10 cellular contexts compared by ENCODE assay signal in the genomic region with DNA sequence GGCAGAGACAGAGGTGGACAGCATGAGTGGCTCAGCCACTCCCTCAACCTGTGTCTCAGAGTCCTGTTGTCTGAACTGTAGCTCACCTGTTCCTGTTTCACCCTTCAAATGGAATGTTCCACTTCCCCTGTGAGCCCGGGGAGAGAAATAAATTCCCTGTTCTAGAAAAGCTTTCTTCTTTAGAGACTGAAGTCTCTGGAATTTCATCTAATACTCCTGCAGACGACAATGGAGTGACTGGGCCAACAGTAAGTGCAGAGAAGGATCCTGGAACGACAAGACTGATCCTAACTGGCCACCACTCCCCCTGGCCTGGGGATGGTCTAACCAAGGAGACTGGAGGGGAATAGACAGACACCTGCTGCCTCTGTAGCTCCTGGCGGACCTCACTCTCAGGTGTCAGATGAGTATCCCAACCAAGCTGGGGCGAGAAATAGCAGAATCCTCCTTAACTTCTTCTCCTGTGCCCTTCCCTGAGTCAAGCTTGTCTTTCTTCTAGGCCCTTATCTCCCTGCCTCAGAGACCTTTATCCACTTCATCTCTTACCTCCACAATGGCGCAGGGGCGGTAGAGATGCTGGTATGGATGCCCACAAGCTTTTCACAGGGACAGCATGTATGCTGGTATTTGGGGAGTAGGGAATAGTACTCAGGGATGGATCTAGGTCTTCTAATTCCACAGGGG. TPM values are rescaled to one million over a fixed set of nuclear protein-coding genes. Genes with fewer than 3 reads are reported as not detected.
A peak's percentile ranks its signal among the peaks of the same experiment; 100 is the strongest.
DNase-seq lines count a peak whose midpoint lies in the region; ATAC-seq, FAIRE-seq and TF ChIP-seq lines count a peak whose summit lies in the region.
"Had no signal": no experiment of that assay in that cellular context is flagged by ENCODE, and none has a peak within 500 bp of the region (broad histone marks: within the 10 kb centered on the region; RNA-seq: fewer than 3 reads in every experiment).

No MANE protein-coding gene starts in this region.

- no peaks in the 10 kb centered on the region for H3K27me3 Mint-ChIP-seq in activated naive CD4-positive, alpha-beta T cell treated with anti-CD3 and anti-CD28 coated beads, Interleukin-2, amount 50 U/mL, for 24 hours
- peaks cover 45% of the 10 kb centered on the region for H3K27me3 Mint-ChIP-seq in activated naive CD4-positive, alpha-beta T cell treated with anti-CD3 and anti-CD28 coated beads, Interleukin-2, amount 10 ng/mL, durations not matched to agents 7 days and 5 days
- H3K27me3 Mint-ChIP-seq in type B pancreatic cell, result no peaks in the 10 kb centered on the region

- H3K4me3 Mint-ChIP-seq in activated naive CD4-positive, alpha-beta T cell treated with anti-CD3 and anti-CD28 coated beads, Interleukin-2, amount 50 U/mL, for 24 hours, result peak overlapping the region; percentile 67
- H3K4me3 Mint-ChIP-seq in activated naive CD4-positive, alpha-beta T cell treated with anti-CD3 and anti-CD28 coated beads, Interleukin-2, amount 10 ng/mL, durations not matched to agents 7 days and 5 days, result no peak overlapping the region
- peak overlapping the region; percentile 75 for H3K4me3 Mint-ChIP-seq in type B pancreatic cell

- peaks cover 2% of the 10 kb centered on the region for H3K36me3 Mint-ChIP-seq in activated naive CD4-positive, alpha-beta T cell treated with anti-CD3 and anti-CD28 coated beads, Interleukin-2, amount 50 U/mL, for 24 hours
- no peaks in the 10 kb centered on the region for H3K36me3 Mint-ChIP-seq in activated naive CD4-positive, alpha-beta T cell treated with anti-CD3 and anti-CD28 coated beads, Interleukin-2, amount 10 ng/mL, durations not matched to agents 7 days and 5 days
- H3K36me3 Mint-ChIP-seq in type B pancreatic cell, result peaks cover 3% of the 10 kb centered on the region

- TF ChIP-seq CTCF in type B pancreatic cell (conservative IDR thresholded peaks at IDR 0.05), result no peak

- ATAC-seq in esophagus mucosa, result peak; percentile 47
- no peak for ATAC-seq in HG03025 (IDR thresholded peaks at IDR 0.05; ENCODE audit: low FRiP score, unreplicated experiment)

- CTCF ChIA-PET in activated naive CD4-positive, alpha-beta T cell treated with anti-CD3 and anti-CD28 coated beads, Interleukin-2, amount 10 ng/mL, durations not matched to agents 7 days and 5 days (lab: Charles Lee), result interaction anchor here (1.2 kb wide), 1 partner anchor 151 kb away, joined by 3 read pairs; no protein-coding TSS in a partner anchor

- DNase-seq in activated naive CD4-positive, alpha-beta T cell treated with anti-CD3 and anti-CD28 coated beads, Interleukin-2, amount 10 ng/mL, durations not matched to agents 7 days and 5 days, result no peak
- DNase-seq in NCI-H345 (lab: John Stamatoyannopoulos, UW) (peak; percentile 83), type B pancreatic cell (ENCODE audit: extremely low spot score, unreplicated experiment) (no peak), HTR-8/SVneo (ENCODE audit: insufficient read length, low spot score) (no peak)
- no peak for DNase-seq in stimulated activated CD4-positive, alpha-beta T cell treated with anti-CD3 and anti-CD28 coated beads, Interleukin-12 subunit alpha, Interleukin-12 subunit beta, amount 100 ng/mL, for 4 hours
- DNase-seq: activated T-cell treated with anti-CD3 and anti-CD28 coated beads for 4 hours had no signal

- H3K27ac Mint-ChIP-seq in activated naive CD4-positive, alpha-beta T cell treated with anti-CD3 and anti-CD28 coated beads, Interleukin-2, amount 50 U/mL, for 24 hours, result peak overlapping the region; percentile 53
- no peak overlapping the region for H3K27ac Mint-ChIP-seq in activated naive CD4-positive, alpha-beta T cell treated with anti-CD3 and anti-CD28 coated beads, Interleukin-2, amount 10 ng/mL, durations not matched to agents 7 days and 5 days
- peak overlapping the region; percentile 95 for H3K27ac Mint-ChIP-seq in type B pancreatic cell

- H3K4me1 Mint-ChIP-seq in activated naive CD4-positive, alpha-beta T cell treated with anti-CD3 and anti-CD28 coated beads, Interleukin-2, amount 50 U/mL, for 24 hours, result peaks cover 10% of the 10 kb centered on the region
- H3K4me1 Mint-ChIP-seq in activated naive CD4-positive, alpha-beta T cell treated with anti-CD3 and anti-CD28 coated beads, Interleukin-2, amount 10 ng/mL, durations not matched to agents 7 days and 5 days, result no peaks in the 10 kb centered on the region
- peaks cover 56% of the 10 kb centered on the region for H3K4me1 Mint-ChIP-seq in type B pancreatic cell (ENCODE audit: unreplicated experiment)

- no peaks in the 10 kb centered on the region for H3K9me3 Mint-ChIP-seq in activated naive CD4-positive, alpha-beta T cell treated with anti-CD3 and anti-CD28 coated beads, Interleukin-2, amount 50 U/mL, for 24 hours
- no peaks in the 10 kb centered on the region for H3K9me3 Mint-ChIP-seq in activated naive CD4-positive, alpha-beta T cell treated with anti-CD3 and anti-CD28 coated beads, Interleukin-2, amount 10 ng/mL, durations not matched to agents 7 days and 5 days
- H3K9me3 Mint-ChIP-seq in type B pancreatic cell, result no peaks in the 10 kb centered on the region

- FAIRE-seq in HTR-8/SVneo (lab: Jason Lieb, UNC), result no peak
- FAIRE-seq: TTC549 had no signal

RNA-seq across cellular contexts. Expression of a gene that starts 45.4 kb away (rescaled TPM):
- total RNA-seq in esophagus mucosa (11.1 TPM), type B pancreatic cell (ENCODE audit: low replicate concordance) (37.8 and 63.1 TPM in 2 replicates)
